In genomic region chr4:49092608-49093135, GRCh38 we compare ENCODE assay signal across 7 cellular contexts.
A peak's percentile ranks its signal among the peaks of the same experiment; 100 is the strongest.
DNase-seq lines count a peak whose midpoint lies in the region; ATAC-seq and TF ChIP-seq lines count a peak whose summit lies in the region.
"Not testable (repeated sequence)": the region's sequence is repeated elsewhere in the genome, so short reads cannot be mapped to it uniquely, and the experiment has no call there.

No MANE protein-coding gene starts in this region.

- not testable (repeated sequence) for H3K27ac ChIP-seq in gastroesophageal sphincter; mesendoderm (ENCODE audit: low read depth, low read length)

- not testable (repeated sequence) for H3K27me3 ChIP-seq in gastroesophageal sphincter; mesendoderm (ENCODE audit: insufficient read depth, low read length, poor library complexity)

- peaks cover 69% of the 10 kb centered on the region for H3K9me3 Mint-ChIP-seq in WTC11

- not testable (repeated sequence) for TF ChIP-seq EP300 in gastroesophageal sphincter (IDR thresholded peaks at IDR 0.05)

- not testable (repeated sequence) for H3K23ac ChIP-seq in mesendoderm (ENCODE audit: low read length)

- H3K79me2 ChIP-seq in mesendoderm (ENCODE audit: control insufficient read depth, insufficient read depth, low read length) = not testable (repeated sequence)

- H3K4me3 ChIP-seq in gastroesophageal sphincter = not testable (repeated sequence)
- H3K4me3 ChIP-seq in mesendoderm (ENCODE audit: low read length) = peak overlapping the region; percentile 0

- not testable (repeated sequence) for H2BK5ac ChIP-seq in mesendoderm (ENCODE audit: low read length)

- H4K8ac ChIP-seq in mesendoderm (ENCODE audit: low read depth, low read length) = not testable (repeated sequence)

- H3K9ac ChIP-seq in mesendoderm (ENCODE audit: low read length) = not testable (repeated sequence)

- H4K5ac ChIP-seq in mesendoderm (ENCODE audit: low read length) = not testable (repeated sequence)

- not testable (repeated sequence) for H3K18ac ChIP-seq in mesendoderm (ENCODE audit: low read length)

- not testable (repeated sequence) for H3K4me2 ChIP-seq in mesendoderm (ENCODE audit: low read length)

- H3K4me3 Mint-ChIP-seq in WTC11 = not testable (repeated sequence)

- H3K56ac ChIP-seq in mesendoderm (ENCODE audit: low read length) = not testable (repeated sequence)

- CTCF ChIA-PET in WTC11 (lab: Charles Lee) = not testable (repeated sequence)

- WGBS in gastroesophageal sphincter (ENCODE audit: low coverage in 1 of 2), 2 donors = 57 to 63% methylated on average over 11 of the region's 11 CpGs
- 100% methylated on average over 10 of the region's 11 CpGs for WGBS in mesendoderm (ENCODE audit: extremely low coverage, insufficient coverage, low lambda C conversion rate)

- not testable (repeated sequence) for H3K36me3 ChIP-seq in gastroesophageal sphincter; mesendoderm (ENCODE audit: control insufficient read depth, insufficient read depth, low read length)

- H3K4me1 ChIP-seq in gastroesophageal sphincter; mesendoderm (ENCODE audit: control insufficient read depth, low read depth, low read length): not testable (repeated sequence)

- H3K27me3 Mint-ChIP-seq in WTC11 (ENCODE audit: low read depth) = peaks cover 42% of the 10 kb centered on the region

- H3K4ac ChIP-seq in mesendoderm (ENCODE audit: low read depth, low read length) = not testable (repeated sequence)

- not testable (repeated sequence) for DNase-seq in WTC11 (ENCODE audit: low spot score)
- DNase-seq in mesendoderm = peak; percentile 56

- not testable (repeated sequence) for H3K27ac Mint-ChIP-seq in WTC11

- ATAC-seq in GM18907 (IDR thresholded peaks at IDR 0.05; ENCODE audit: unreplicated experiment) = peak; percentile 65
- peak; percentile 69 for ATAC-seq in GM21528 (IDR thresholded peaks at IDR 0.05; ENCODE audit: low FRiP score, unreplicated experiment)
- ATAC-seq in HG02870 (IDR thresholded peaks at IDR 0.05; ENCODE audit: unreplicated experiment) = peak; percentile 40
- ATAC-seq in HG03432 (IDR thresholded peaks at IDR 0.05; ENCODE audit: unreplicated experiment) = peak; percentile 56
- peak; percentile 64 for ATAC-seq in WTC11
- ATAC-seq in gastroesophageal sphincter = peak; percentile 80

- not testable (repeated sequence) for H3K79me1 ChIP-seq in mesendoderm (ENCODE audit: low read length)

- H2BK120ac ChIP-seq in mesendoderm (ENCODE audit: low read depth, low read length) = not testable (repeated sequence)

- not testable (repeated sequence) for TF ChIP-seq CTCF in WTC11 (IDR thresholded peaks at IDR 0.05); gastroesophageal sphincter (IDR thresholded peaks at IDR 0.05)

- peaks cover 51% of the 10 kb centered on the region for H3K36me3 Mint-ChIP-seq in WTC11

- H2BK15ac ChIP-seq in mesendoderm (replicated peaks; ENCODE audit: low read depth) = not testable (repeated sequence)

- POLR2A ChIA-PET in WTC11 (lab: Charles Lee) = not testable (repeated sequence)

- H3K9me3 ChIP-seq in gastroesophageal sphincter = peaks cover 0 to 25% (median 0%) of the 10 kb centered on the region in 3 donors

- not testable (repeated sequence) for TF ChIP-seq POLR2A in gastroesophageal sphincter (IDR thresholded peaks at IDR 0.05)

- H3K4me1 Mint-ChIP-seq in WTC11 = not testable (repeated sequence)

- H2AK5ac ChIP-seq in mesendoderm (ENCODE audit: low read length) = not testable (repeated sequence)
